In the genomic region with DNA sequence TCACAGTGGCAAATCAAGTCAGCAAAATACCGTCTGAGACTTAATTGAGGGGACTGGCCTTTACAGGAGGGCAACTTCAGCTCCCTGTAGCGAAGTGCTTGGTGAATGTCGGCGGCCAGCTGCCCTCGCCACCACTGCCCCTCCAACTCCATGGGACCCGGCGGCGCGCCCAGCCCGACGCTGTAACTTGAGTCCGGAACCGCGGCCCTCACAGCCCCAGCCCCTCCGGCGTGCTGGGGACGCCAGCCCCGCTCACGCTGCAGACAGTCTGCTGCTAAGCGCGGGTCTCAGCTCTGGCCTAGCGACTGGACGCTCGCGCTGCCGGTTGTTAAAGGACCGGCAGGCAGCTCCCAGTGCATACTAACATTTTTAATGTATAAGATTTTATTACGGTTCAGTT, we compare ENCODE assay signal across 3 cellular contexts.
TF ChIP-seq lines count a peak whose summit lies in the region.

No MANE protein-coding gene starts in this region.

TF ChIP-seq in SK-N-SH, 30 proteins besides CTCF, POLR2A, EP300 and RAD21 (continued from another document):
- TF ChIP-seq RFX5 (IDR thresholded peaks at IDR 0.05; ENCODE audit: low read length): no peak
- TF ChIP-seq USF2 (IDR thresholded peaks at IDR 0.05; ENCODE audit: borderline replicate concordance, low read depth, low read length): no peak
- TF ChIP-seq, protein P1, sequence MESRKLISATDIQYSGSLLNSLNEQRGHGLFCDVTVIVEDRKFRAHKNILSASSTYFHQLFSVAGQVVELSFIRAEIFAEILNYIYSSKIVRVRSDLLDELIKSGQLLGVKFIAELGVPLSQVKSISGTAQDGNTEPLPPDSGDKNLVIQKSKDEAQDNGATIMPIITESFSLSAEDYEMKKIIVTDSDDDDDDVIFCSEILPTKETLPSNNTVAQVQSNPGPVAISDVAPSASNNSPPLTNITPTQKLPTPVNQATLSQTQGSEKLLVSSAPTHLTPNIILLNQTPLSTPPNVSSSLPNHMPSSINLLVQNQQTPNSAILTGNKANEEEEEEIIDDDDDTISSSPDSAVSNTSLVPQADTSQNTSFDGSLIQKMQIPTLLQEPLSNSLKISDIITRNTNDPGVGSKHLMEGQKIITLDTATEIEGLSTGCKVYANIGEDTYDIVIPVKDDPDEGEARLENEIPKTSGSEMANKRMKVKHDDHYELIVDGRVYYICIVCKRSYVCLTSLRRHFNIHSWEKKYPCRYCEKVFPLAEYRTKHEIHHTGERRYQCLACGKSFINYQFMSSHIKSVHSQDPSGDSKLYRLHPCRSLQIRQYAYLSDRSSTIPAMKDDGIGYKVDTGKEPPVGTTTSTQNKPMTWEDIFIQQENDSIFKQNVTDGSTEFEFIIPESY (IDR thresholded peaks at IDR 0.05; ENCODE audit: borderline replicate concordance, low read depth): no peak
- no peak for TF ChIP-seq FOXM1 (IDR thresholded peaks at IDR 0.05; ENCODE audit: low read depth)
- TF ChIP-seq GABPA (IDR thresholded peaks at IDR 0.05; ENCODE audit: low read depth): no peak
- TF ChIP-seq FOSL2 (IDR thresholded peaks at IDR 0.05; ENCODE audit: borderline replicate concordance, low read depth): no peak

TF ChIP-seq in SK-N-SH treated with all-trans-retinoic acid at 6 μM for 48 hours, 23 proteins besides CTCF, POLR2A, EP300 and RAD21:
- no peak for TF ChIP-seq PATZ1 (CRISPR knock-in tag; IDR thresholded peaks at IDR 0.05; ENCODE audit: borderline replicate concordance)
- TF ChIP-seq PPARA (CRISPR knock-in tag; IDR thresholded peaks at IDR 0.05; ENCODE audit: borderline replicate concordance): no peak
- TF ChIP-seq, protein P2, sequence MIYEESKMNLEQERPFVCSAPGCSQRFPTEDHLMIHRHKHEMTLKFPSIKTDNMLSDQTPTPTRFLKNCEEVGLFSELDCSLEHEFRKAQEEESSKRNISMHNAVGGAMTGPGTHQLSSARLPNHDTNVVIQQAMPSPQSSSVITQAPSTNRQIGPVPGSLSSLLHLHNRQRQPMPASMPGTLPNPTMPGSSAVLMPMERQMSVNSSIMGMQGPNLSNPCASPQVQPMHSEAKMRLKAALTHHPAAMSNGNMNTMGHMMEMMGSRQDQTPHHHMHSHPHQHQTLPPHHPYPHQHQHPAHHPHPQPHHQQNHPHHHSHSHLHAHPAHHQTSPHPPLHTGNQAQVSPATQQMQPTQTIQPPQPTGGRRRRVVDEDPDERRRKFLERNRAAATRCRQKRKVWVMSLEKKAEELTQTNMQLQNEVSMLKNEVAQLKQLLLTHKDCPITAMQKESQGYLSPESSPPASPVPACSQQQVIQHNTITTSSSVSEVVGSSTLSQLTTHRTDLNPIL (CRISPR knock-in tag; IDR thresholded peaks at IDR 0.05; ENCODE audit: low read depth): no peak
- TF ChIP-seq BACH2 (CRISPR knock-in tag; IDR thresholded peaks at IDR 0.05; ENCODE audit: borderline replicate concordance): no peak
- TF ChIP-seq ZC3H10 (CRISPR knock-in tag; IDR thresholded peaks at IDR 0.05): no peak
- no peak for TF ChIP-seq ZFP3 (CRISPR knock-in tag; IDR thresholded peaks at IDR 0.05)

TF ChIP-seq in K562, 482 proteins besides CTCF, POLR2A, EP300 and RAD21 (continued from another document):
- 0 out of 4 replicates have a peak, but pooled peaks of 1 of the 2 experiments have one; percentile 22 for TF ChIP-seq UBTF (IDR thresholded peaks at IDR 0.05; ENCODE audit: borderline replicate concordance in 1 of 2, low read depth in 2 of 2, low read length in 2 of 2)
TF ChIP-seq in K562: peak in this region for 3.
